In the genomic region with DNA sequence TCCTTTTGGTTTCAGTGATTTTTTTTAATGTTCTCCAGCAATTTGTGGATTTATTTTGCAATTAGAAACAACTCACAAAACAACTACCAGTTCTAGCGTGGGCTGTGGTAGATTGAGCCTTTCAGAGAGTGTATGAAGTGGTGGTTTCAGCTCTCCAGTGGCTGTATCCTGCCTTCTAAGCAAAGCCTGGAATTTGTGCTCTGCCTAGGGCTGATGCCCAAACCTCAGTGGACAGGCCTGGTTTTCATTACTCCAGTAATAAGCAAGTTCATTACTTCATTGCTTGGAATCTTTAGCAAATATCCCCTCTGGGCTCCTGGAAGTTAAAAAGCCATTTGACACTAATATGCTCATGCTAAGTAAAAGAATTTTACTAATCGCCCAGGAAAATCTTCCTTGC, we compare ENCODE assay signal across 14 cellular contexts. TPM values are rescaled to one million over a fixed set of nuclear protein-coding genes. Genes with fewer than 3 reads are reported as not detected.
A peak's percentile ranks its signal among the peaks of the same experiment; 100 is the strongest.
DNase-seq lines count a peak whose midpoint lies in the region; ATAC-seq and TF ChIP-seq lines count a peak whose summit lies in the region.
"Had no signal": no experiment of that assay in that cellular context is flagged by ENCODE, and none has a peak within 500 bp of the region (broad histone marks: within the 10 kb centered on the region; RNA-seq: fewer than 3 reads in every experiment).

No MANE protein-coding gene starts in this region.

- H3K27me3 ChIP-seq in CD8-positive, alpha-beta T cell (ENCODE audit: insufficient read depth, low read length), result no peaks in the 10 kb centered on the region
- H3K27me3 ChIP-seq in spleen (replicated peaks in 1 of 7), result no peaks in the 10 kb centered on the region

- TF ChIP-seq CTCF in CD8-positive, alpha-beta T cell (IDR thresholded peaks at IDR 0.05), result no peak
- TF ChIP-seq CTCF in OCI-LY7 (conservative IDR thresholded peaks at IDR 0.05; ENCODE audit: low read length) (no peak), spleen (IDR thresholded peaks at IDR 0.05 in 8 of 11, conservative IDR thresholded peaks at IDR 0.05 in 3 of 11) (no peak)

- CTCF ChIA-PET in CD8-positive, alpha-beta T cell (lab: Charles Lee), result interaction anchor here (0.8 to 1.1 kb wide), 2 partner anchors 30 to 139 kb away, joined by 3 to 4 read pairs; no protein-coding TSS in a partner anchor
- CTCF ChIA-PET in OCI-LY7 (lab: Charles Lee; ENCODE audit: unreplicated experiment), result no interaction called here

- peaks cover 79% of the 10 kb centered on the region for H3K4me1 Mint-ChIP-seq in CD8-positive, alpha-beta T cell (ENCODE audit: low read depth)
- peaks cover 70 to 76% of the 10 kb centered on the region in 2 donors for H3K4me1 Mint-ChIP-seq in effector memory CD8-positive, alpha-beta T cell (ENCODE audit: low read depth in 2 of 2)

- H3K9me3 Mint-ChIP-seq in CD8-positive, alpha-beta T cell, result no peaks in the 10 kb centered on the region
- no peaks in the 10 kb centered on the region for H3K9me3 Mint-ChIP-seq in effector memory CD8-positive, alpha-beta T cell

- H3K36me3 Mint-ChIP-seq in CD8-positive, alpha-beta T cell, result peaks cover 30% of the 10 kb centered on the region
- peaks cover 25% of the 10 kb centered on the region for H3K36me3 Mint-ChIP-seq in effector memory CD8-positive, alpha-beta T cell (ENCODE audit: insufficient read depth)

- H3K27ac Mint-ChIP-seq in CD8-positive, alpha-beta T cell, result peak overlapping the region; percentile 93
- peak overlapping the region; percentile 97 to 98 for H3K27ac Mint-ChIP-seq in effector memory CD8-positive, alpha-beta T cell
- H3K27ac Mint-ChIP-seq: progenitor cell of endocrine pancreas had no signal

- peak; percentile 39 for ATAC-seq in CD8-positive, alpha-beta T cell
- no peak for ATAC-seq in effector memory CD8-positive, alpha-beta T cell (replicated peaks)
- ATAC-seq: K562 had no signal

- no peak overlapping the region for H3K4me2 ChIP-seq in OCI-LY7 (ENCODE audit: low read length)

- DNase-seq in CD8-positive, alpha-beta T cell, result no peak
- DNase-seq in OCI-LY7 (ENCODE audit: low spot score) (no peak), spleen (no peak), C1 segment of cervical spinal cord (lab: John Stamatoyannopoulos, UW) (no peak), cerebellar cortex (ENCODE audit: low spot score) (no peak), hippocampal formation (lab: John Stamatoyannopoulos, UW) (no peak)
- no peak for DNase-seq in effector memory CD8-positive, alpha-beta T cell
- DNase-seq: DMS153; mesendoderm; NCI-H187; stimulated activated CD4-positive, alpha-beta T cell treated with anti-CD3 and anti-CD28 coated beads, Interleukin-4, amount 100 ng/mL, for 24 hours; substantia nigra had no signal

- POLR2A ChIA-PET in CD8-positive, alpha-beta T cell (lab: Charles Lee), result interaction anchor here (1.0 to 1.3 kb wide), 3 partner anchors 25 to 209 kb away, joined by 3 read pairs; no protein-coding TSS in a partner anchor
- POLR2A ChIA-PET in OCI-LY7 (lab: Charles Lee), result interaction anchor here (0.6 to 1.0 kb wide), 2 partner anchors 21 to 380 kb away, joined by 3 read pairs; no protein-coding TSS in a partner anchor

- H3K9me3 ChIP-seq in CD8-positive, alpha-beta T cell (ENCODE audit: low read length), result no peaks in the 10 kb centered on the region
- H3K9me3 ChIP-seq in OCI-LY7 (ENCODE audit: low read length) (no peaks in the 10 kb centered on the region), spleen (no peaks in the 10 kb centered on the region)

- BruUV-seq in OCI-LY7 (replicated peaks; lab: Mats Ljungman, UMichigan), result no TSS peak

- H3K27ac ChIP-seq in CD8-positive, alpha-beta T cell (ENCODE audit: low read depth, low read length), result peak overlapping the region; percentile 49
- H3K27ac ChIP-seq in OCI-LY7 (ENCODE audit: low read depth, low read length, poor library complexity, severe bottlenecking) (peak overlapping the region; percentile 27), spleen (peak overlapping the region in 7 of 8 donors; percentile 3 to 72 (median 55))

- intact Hi-C loops in CD8-positive, alpha-beta T cell (cut with DNase I, micrococcal nuclease), result no loop called here
- intact Hi-C loops in OCI-LY7 (cut with micrococcal nuclease; ENCODE audit: unreplicated experiment), result no loop called here
- intact Hi-C loops in spleen (cut with DNase I; ENCODE audit: low total_unique reads), result no loop called here

- H2AFZ ChIP-seq in OCI-LY7 (ENCODE audit: low read length), result no peak overlapping the region

- 64 to 80% (median 69%) methylated on average over 2 of the region's 2 CpGs for WGBS in spleen, 5 donors

- H3K4me3 Mint-ChIP-seq in CD8-positive, alpha-beta T cell, result peak overlapping the region; percentile 58
- peak overlapping the region in 1 of 2 donors; percentile 66 for H3K4me3 Mint-ChIP-seq in effector memory CD8-positive, alpha-beta T cell

- H3K4me1 ChIP-seq in CD8-positive, alpha-beta T cell (ENCODE audit: insufficient read depth, low read length), result peaks cover 96% of the 10 kb centered on the region
- H3K4me1 ChIP-seq in OCI-LY7 (ENCODE audit: insufficient read depth, low read length, poor library complexity, severe bottlenecking) (peaks cover 61% of the 10 kb centered on the region), spleen (peaks cover 0 to 99% (median 80%) of the 10 kb centered on the region in 6 donors)

- no peak overlapping the region for H3K4me3 ChIP-seq in CD8-positive, alpha-beta T cell (ENCODE audit: low read depth, low read length)
- H3K4me3 ChIP-seq in OCI-LY7 (ENCODE audit: low read depth, low read length, poor library complexity, severe bottlenecking) (no peak overlapping the region), spleen (no peak overlapping the region)
- H3K4me3 ChIP-seq: K562 had no signal

- no peaks in the 10 kb centered on the region for H3K9me2 ChIP-seq in OCI-LY7 (ENCODE audit: insufficient read depth, low read length)

- H3K36me3 ChIP-seq in CD8-positive, alpha-beta T cell (ENCODE audit: insufficient read depth, low read length), result no peaks in the 10 kb centered on the region
- H3K36me3 ChIP-seq in OCI-LY7 (ENCODE audit: insufficient read depth, low read length), result peaks cover 90% of the 10 kb centered on the region
- H3K36me3 ChIP-seq in spleen, result peaks cover 0 to 16% (median 0%) of the 10 kb centered on the region in 6 donors

- peaks cover 19% of the 10 kb centered on the region; the same call in 1 of the 2 replicates for H4K20me1 ChIP-seq in OCI-LY7 (ENCODE audit: insufficient read depth, low read length)

- no peak for TF ChIP-seq POLR2A in spleen (IDR thresholded peaks at IDR 0.05)

- peaks cover 99% of the 10 kb centered on the region for H3K79me2 ChIP-seq in OCI-LY7 (ENCODE audit: insufficient read depth, low read depth, low read length)

- H3K27me3 Mint-ChIP-seq in CD8-positive, alpha-beta T cell (ENCODE audit: low read depth), result no peaks in the 10 kb centered on the region
- H3K27me3 Mint-ChIP-seq in effector memory CD8-positive, alpha-beta T cell, result no peaks in the 10 kb centered on the region
- H3K27me3 Mint-ChIP-seq: progenitor cell of endocrine pancreas had no signal

RNA-seq across cellular contexts. Expression of a gene that starts 35.9 kb away (rescaled TPM):
- total RNA-seq in CD8-positive, alpha-beta T cell, result 10 to 100 TPM; 36.4 to 36.8 TPM
- 58.1 and 65.8 TPM in 2 replicates for total RNA-seq in OCI-LY7 (2014; rRNA removed; shearing (Covaris generic))
- total RNA-seq in OCI-LY7 (2022), result 167 and 196 TPM in 2 replicates
- 100 to 1,000 TPM in 1 of 7 donors, 10 to 100 TPM in 6; 67.8 to 136 (median 84.6) TPM for total RNA-seq in spleen
- polyA plus RNA-seq in spleen, result 10 to 100 TPM; 19.7 to 24.9 (median 21.8) TPM
